Comparison of ENCODE assay signal across 6 cellular contexts in the genomic region with DNA sequence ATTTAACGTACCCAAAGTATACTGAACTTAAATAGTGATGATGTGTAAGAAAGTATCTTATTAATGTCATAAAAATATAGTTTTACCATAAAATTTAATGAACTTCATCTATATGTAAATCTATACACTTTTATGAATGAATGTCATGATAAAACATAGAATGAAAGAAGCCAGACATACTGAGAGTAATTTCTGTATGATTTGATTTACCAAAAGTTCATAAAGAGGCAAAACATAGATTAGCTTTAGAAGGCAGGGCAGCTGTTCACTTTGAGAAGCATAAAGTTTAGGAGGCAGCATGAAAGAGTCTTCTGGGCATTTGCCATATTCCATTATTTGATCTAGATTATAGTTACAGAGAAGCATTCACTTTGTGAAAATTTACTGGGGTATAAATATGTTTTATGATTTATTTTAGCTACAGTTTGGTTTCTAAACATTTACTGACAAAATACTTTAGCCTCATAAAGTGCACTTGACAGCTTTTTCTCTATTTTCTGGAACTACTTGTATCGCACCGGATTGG.
"Had no signal": no experiment of that assay in that cellular context is flagged by ENCODE, and none has a peak within 500 bp of the region (broad histone marks: within the 10 kb centered on the region; RNA-seq: fewer than 3 reads in every experiment).

No MANE protein-coding gene starts in this region.

- H2AFZ ChIP-seq: GM23338 had no signal

- H3K4me3 ChIP-seq: GM23338, K562 had no signal

- DNase-seq: H9, HCEC 1CT, IMR-90, KG1 had no signal

- ATAC-seq: GM23338, K562 had no signal

- H3K4me2 ChIP-seq: GM23338 had no signal
